ENCODE assay signal across 14 cellular contexts in the genomic region with DNA sequence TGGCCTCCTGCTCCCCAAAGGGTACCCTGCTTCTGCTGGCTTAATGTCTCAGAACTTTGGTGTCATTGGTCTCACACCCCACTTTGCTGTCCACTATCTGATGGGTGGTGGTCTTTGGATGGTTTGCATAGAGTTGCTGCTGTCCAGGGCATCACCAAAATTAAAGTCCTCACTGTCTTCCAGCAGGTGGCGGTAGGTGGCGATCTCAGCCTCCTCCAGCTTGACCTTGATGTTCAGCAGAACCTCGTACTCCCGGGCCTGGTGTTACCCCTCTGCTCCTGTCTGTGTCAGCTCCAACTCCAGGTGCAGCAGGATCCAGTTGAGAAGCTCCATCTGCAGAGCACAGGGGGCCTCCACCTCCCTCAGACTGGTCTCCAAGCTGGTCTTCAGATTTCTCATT.
A peak's percentile ranks its signal among the peaks of the same experiment; 100 is the strongest.
DNase-seq lines count a peak whose midpoint lies in the region; ATAC-seq, FAIRE-seq and TF ChIP-seq lines count a peak whose summit lies in the region.
"Had no signal": no experiment of that assay in that cellular context is flagged by ENCODE, and none has a peak within 500 bp of the region (broad histone marks: within the 10 kb centered on the region; RNA-seq: fewer than 3 reads in every experiment).

No MANE protein-coding gene starts in this region.

- BruUV-seq in Caco-2 (replicated peaks; lab: Mats Ljungman, UMichigan), result no TSS peak

- no peaks in the 10 kb centered on the region for H3K4me1 Mint-ChIP-seq in Caco-2 (ENCODE audit: low read depth, unreplicated experiment)

- H3K9me3 ChIP-seq in Caco-2, result no peaks in the 10 kb centered on the region
- no peaks in the 10 kb centered on the region for H3K9me3 ChIP-seq in MM.1S (replicated peaks; ENCODE audit: insufficient read depth, low read length)
- 0 out of 4 replicates have a peak, but pooled peaks cover 0 to 2% of the 10 kb centered on the region in 2 experiments for H3K9me3 ChIP-seq in H1 (ENCODE audit: insufficient read depth in 2 of 2, low read depth in 1 of 2, low read length in 1 of 2)
- H3K9me3 ChIP-seq in upper lobe of right lung, result no peaks in the 10 kb centered on the region

- H4K20me1 ChIP-seq in MM.1S (ENCODE audit: insufficient read depth, low read length) (no peaks in the 10 kb centered on the region), H1 (replicated peaks in 1 of 2; ENCODE audit: control insufficient read depth in 1 of 2, insufficient read depth in 2 of 2, low read length in 2 of 2) (no peaks in the 10 kb centered on the region)

- H3K4me3 ChIP-seq in Caco-2 (ENCODE audit: low read depth, low read length) (no peak overlapping the region), MM.1S (ENCODE audit: low read length) (no peak overlapping the region), H1 (ENCODE audit: extremely low read depth in 1 of 4, insufficient read depth in 2 of 4, low read depth in 3 of 4, low read length in 4 of 4) (no peak overlapping the region), upper lobe of right lung (no peak overlapping the region)

- no peak overlapping the region for H3K27ac Mint-ChIP-seq in Caco-2 (ENCODE audit: unreplicated experiment)

- H2AFZ ChIP-seq in MM.1S (ENCODE audit: low read length) (peak overlapping the region; percentile 45), H1 (ENCODE audit: low read length) (no peak overlapping the region)

- H3K56ac ChIP-seq in H1 (replicated peaks; ENCODE audit: insufficient read length, low read depth, low read length), result no peak overlapping the region

- no peaks in the 10 kb centered on the region for H3K79me2 ChIP-seq in MM.1S (ENCODE audit: low read length)
- no peaks in the 10 kb centered on the region for H3K79me2 ChIP-seq in H1 (ENCODE audit: control insufficient read depth in 1 of 2, insufficient read depth in 2 of 2, low read length in 2 of 2)

- no peak overlapping the region for H3K23ac ChIP-seq in H1 (ENCODE audit: insufficient read length)

- CTCF ChIA-PET in Caco-2 (lab: Charles Lee) (no interaction called here), H1 (lab: Charles Lee; ENCODE audit: partially characterized antibody) (interaction anchor here (0.6 to 2.5 kb wide), 15 partner anchors 10 to 295 kb away, joined by 3 to 27 read pairs (median 4); no protein-coding TSS in a partner anchor)

- TF ChIP-seq POLR2A in H1 (IDR thresholded peaks at IDR 0.05; ENCODE audit: control extremely low read depth in 1 of 2, low read depth in 2 of 2, low read length in 2 of 2), result no peak

- H3K14ac ChIP-seq in H1 (ENCODE audit: insufficient read length), result no peak overlapping the region

- H2BK5ac ChIP-seq in H1 (ENCODE audit: low read depth, low read length), result no peak overlapping the region

- no peaks in the 10 kb centered on the region for H3K79me1 ChIP-seq in H1 (ENCODE audit: low read depth, low read length)

- H2BK20ac ChIP-seq in H1 (ENCODE audit: low read length), result no peak overlapping the region

- H3K9me2 ChIP-seq in MM.1S (replicated peaks; ENCODE audit: insufficient read depth, low read length), result no peaks in the 10 kb centered on the region

- no peak overlapping the region for H3K4ac ChIP-seq in H1 (replicated peaks; ENCODE audit: insufficient read length, low read depth, low read length)

- peak; percentile 49 to 57; a peak in 3 of 4 replicates for TF ChIP-seq RAD21 in H1 (IDR thresholded peaks at IDR 0.05 in 1 of 2, conservative IDR thresholded peaks at IDR 0.05 in 1 of 2; ENCODE audit: low read depth in 2 of 2, low read length in 2 of 2)

- no peak overlapping the region for H3K4me3 Mint-ChIP-seq in Caco-2 (ENCODE audit: unreplicated experiment)

- H3K23me2 ChIP-seq in H1 (ENCODE audit: low read depth, low read length), result no peaks in the 10 kb centered on the region

- POLR2A ChIA-PET in Caco-2 (lab: Charles Lee) (no interaction called here), H1 (lab: Charles Lee; ENCODE audit: partially characterized antibody) (no interaction called here)

- ATAC-seq in upper lobe of right lung (no peak), GM21526 (IDR thresholded peaks at IDR 0.05; ENCODE audit: low FRiP score, unreplicated experiment) (no peak), GM21360 (IDR thresholded peaks at IDR 0.05; ENCODE audit: unreplicated experiment) (no peak)
- ATAC-seq: left colon had no signal

- no peak for TF ChIP-seq EP300 in H1 (IDR thresholded peaks at IDR 0.05; ENCODE audit: borderline replicate concordance in 1 of 2, low read depth in 2 of 2, low read length in 2 of 2)

- H3F3A ChIP-seq in MM.1S (ENCODE audit: insufficient read depth, low read length), result no peaks in the 10 kb centered on the region

- H2BK12ac ChIP-seq in H1 (ENCODE audit: low read depth, low read length), result no peak overlapping the region

- no peak overlapping the region for H3K27ac ChIP-seq in MM.1S (ENCODE audit: low read length)
- no peak overlapping the region for H3K27ac ChIP-seq in H1 (ENCODE audit: low read depth, low read length)
- no peak overlapping the region for H3K27ac ChIP-seq in upper lobe of right lung
- H3K27ac ChIP-seq: RWPE1 had no signal

- no peak overlapping the region for H4K8ac ChIP-seq in H1 (ENCODE audit: extremely low read depth, insufficient read depth, low read length)

- H3K36me3 ChIP-seq in Caco-2 (ENCODE audit: control insufficient read depth, insufficient read depth, low read length) (no peaks in the 10 kb centered on the region), MM.1S (replicated peaks; ENCODE audit: insufficient read depth, low read length) (no peaks in the 10 kb centered on the region), H1 (ENCODE audit: control insufficient read depth in 2 of 4, insufficient read depth in 4 of 4, low read length in 3 of 4) (no peaks in the 10 kb centered on the region), upper lobe of right lung (no peaks in the 10 kb centered on the region)

- no peaks in the 10 kb centered on the region for H3K36me3 Mint-ChIP-seq in Caco-2 (ENCODE audit: insufficient read depth, unreplicated experiment)

- H2BK15ac ChIP-seq in H1 (ENCODE audit: low read length), result no peak overlapping the region

- WGBS in H1 (ENCODE audit: extremely low coverage in 1 of 2, insufficient coverage in 1 of 2, insufficient read length in 1 of 2, insufficient replicate concordance in 2 of 2, low coverage in 1 of 2, low lambda C conversion rate in 2 of 2, missing lambda C conversion rate in 1 of 2), 2 experiments, result 87% methylated on average over 4 of the region's 4 CpGs; no CpG with 5 or more reads in 1 of the 2 experiments

- H3K27me3 ChIP-seq in Caco-2 (replicated peaks; ENCODE audit: control insufficient read depth, insufficient read depth, low read length), result no peaks in the 10 kb centered on the region
- no peaks in the 10 kb centered on the region for H3K27me3 ChIP-seq in MM.1S (replicated peaks; ENCODE audit: insufficient read depth, low read length)
- no peaks in the 10 kb centered on the region for H3K27me3 ChIP-seq in H1 (replicated peaks in 1 of 4; ENCODE audit: control insufficient read depth in 3 of 4, extremely low read depth in 1 of 4, insufficient read depth in 3 of 4, low read length in 3 of 4)
- no peaks in the 10 kb centered on the region for H3K27me3 ChIP-seq in upper lobe of right lung

- H3K9me3 Mint-ChIP-seq in Caco-2 (ENCODE audit: unreplicated experiment), result no peaks in the 10 kb centered on the region

- H4K91ac ChIP-seq in H1 (replicated peaks; ENCODE audit: insufficient read length, low read length), result no peak overlapping the region

- FAIRE-seq in H1 (lab: Jason Lieb, UNC), result no peak

- H3K27me3 Mint-ChIP-seq in Caco-2 (ENCODE audit: insufficient read depth, unreplicated experiment), result no peaks in the 10 kb centered on the region

- H3K4me2 ChIP-seq in MM.1S (ENCODE audit: low read depth, low read length), result no peak overlapping the region
- H3K4me2 ChIP-seq in H1 (ENCODE audit: insufficient read depth in 1 of 2, low read depth in 2 of 2, low read length in 2 of 2), result no peak overlapping the region

- intact Hi-C loops in Caco-2 (cut with micrococcal nuclease; ENCODE audit: unreplicated experiment) (no loop called here), upper lobe of right lung (cut with DNase I) (no loop called here), posterior vena cava (cut with DNase I) (no loop called here)

- DNase-seq in Caco-2, result peak; percentile 19 to 32
- DNase-seq in GM13976 (ENCODE audit: low spot score), result peak; percentile 3
- DNase-seq in MM.1S, result peak; percentile 27
- DNase-seq in H1 (ENCODE audit: low read depth in 1 of 2, low spot score in 2 of 2), result peak; percentile 10 to 58
- DNase-seq in upper lobe of right lung, result no peak
- no peak for DNase-seq in posterior vena cava (ENCODE audit: low spot score)
- DNase-seq: activated effector memory CD4-positive, alpha-beta T cell treated with anti-CD3 and anti-CD28 coated beads, Interleukin-2, amount 50 U/mL, for 16 hours; central memory CD4-positive, alpha-beta T cell; left colon; NCI-H1417; stimulated activated CD4-positive, alpha-beta T cell treated with anti-CD3 and anti-CD28 coated beads, Interleukin-1b, Interleukin-23, amount 100 ng/mL, for 48 hours had no signal

- no peak overlapping the region for H3K9ac ChIP-seq in MM.1S (ENCODE audit: low read length)
- no peak overlapping the region for H3K9ac ChIP-seq in H1 (replicated peaks in 1 of 4; ENCODE audit: extremely low read depth in 1 of 4, low read depth in 3 of 4, low read length in 3 of 4)

- no peak overlapping the region for H3K18ac ChIP-seq in H1 (ENCODE audit: extremely low read depth, low read length)

- H4K5ac ChIP-seq in H1 (ENCODE audit: insufficient read length, low read depth, low read length), result no peak overlapping the region

- no peak overlapping the region for H2AK5ac ChIP-seq in H1 (ENCODE audit: low read depth, low read length)

- H3K4me1 ChIP-seq in Caco-2 (no peaks in the 10 kb centered on the region), MM.1S (ENCODE audit: low read length) (no peaks in the 10 kb centered on the region), H1 (replicated peaks in 1 of 4; ENCODE audit: control insufficient read depth in 3 of 4, insufficient read depth in 4 of 4, low read length in 3 of 4) (no peaks in the 10 kb centered on the region), upper lobe of right lung (no peaks in the 10 kb centered on the region)

- peak in 1 of 2 experiments; percentile 15 for TF ChIP-seq CTCF in Caco-2 (IDR thresholded peaks at IDR 0.05; ENCODE audit: insufficient read depth in 1 of 2, low read depth in 1 of 2, low read length in 1 of 2, severe bottlenecking in 1 of 2, unreplicated experiment in 1 of 2)
- peak; percentile 24 for TF ChIP-seq CTCF in GM13976 (IDR thresholded peaks at IDR 0.05; ENCODE audit: borderline replicate concordance, control extremely low read depth, extremely low read depth, insufficient read depth, missing control alignments)
- TF ChIP-seq CTCF in MM.1S (IDR thresholded peaks at IDR 0.05; ENCODE audit: low read length), result peak; percentile 41
- TF ChIP-seq CTCF in H1 (IDR thresholded peaks at IDR 0.05; ENCODE audit: control extremely low read depth in 1 of 3, insufficient read depth in 1 of 3, low read depth in 1 of 3, low read length in 3 of 3), result peak; percentile 27 to 61 (median 57)
- no peak for TF ChIP-seq CTCF in upper lobe of right lung (IDR thresholded peaks at IDR 0.05)

- in situ Hi-C loops in GM13976 (cut with MboI; ENCODE audit: low sequenced_read_pairs, unreplicated experiment), result no loop called here

- no peak overlapping the region for H2BK120ac ChIP-seq in H1 (replicated peaks; ENCODE audit: low read depth, low read length)

TF ChIP-seq in H1, 55 proteins besides CTCF, POLR2A, EP300 and RAD21 (continues in another document):
- TF ChIP-seq PHF8 (conservative IDR thresholded peaks at IDR 0.05; ENCODE audit: low read depth, low read length) (no peak), RBBP5 (IDR thresholded peaks at IDR 0.05; ENCODE audit: borderline replicate concordance, low read depth, low read length) (no peak)

Comparison
In these comparisons a context has a peak if more than half of its experiments do, and no peak if none do; other contexts are left out.
1. DNase-seq: peak in Caco-2 (2 of 2), GM13976 (single experiment), MM.1S (single experiment) and H1 (2 of 2); none in upper lobe of right lung (single experiment) and posterior vena cava (single experiment).